ENCODE assay signal across 1 cellular context in genomic region chr1:165228676-165229075, GRCh38.
TF ChIP-seq lines count a peak whose summit lies in the region.

No MANE protein-coding gene starts in this region.

TF ChIP-seq in K562, 482 proteins besides CTCF, POLR2A, EP300 and RAD21 (continued from another document and continues in another):
- TF ChIP-seq MAX (CRISPR knock-in tag; IDR thresholded peaks at IDR 0.05): no peak
- TF ChIP-seq RNF219 (CRISPR knock-in tag; IDR thresholded peaks at IDR 0.05): no peak
- no peak for TF ChIP-seq MCM3 (IDR thresholded peaks at IDR 0.05)
- TF ChIP-seq POU5F1 (IDR thresholded peaks at IDR 0.05; ENCODE audit: borderline replicate concordance, low read depth, low read length, partially characterized antibody): no peak
- no peak for TF ChIP-seq ZNF282 (CRISPR knock-in tag; IDR thresholded peaks at IDR 0.05)
- TF ChIP-seq PTTG1 (tag; IDR thresholded peaks at IDR 0.05; ENCODE audit: low read depth): no peak
- TF ChIP-seq NR2C2 (CRISPR knock-in tag; IDR thresholded peaks at IDR 0.05): no peak
- no peak; the same call in 1 of the 2 replicates for TF ChIP-seq NR2C2 (tag; IDR thresholded peaks at IDR 0.05)
- TF ChIP-seq NR1H2 (CRISPR knock-in tag; IDR thresholded peaks at IDR 0.05): no peak
- no peak for TF ChIP-seq CBX5 (IDR thresholded peaks at IDR 0.05; ENCODE audit: borderline replicate concordance, low read depth)
- no peak for TF ChIP-seq IFI16 (CRISPR knock-in tag; IDR thresholded peaks at IDR 0.05)
- TF ChIP-seq REST (CRISPR knock-in tag; IDR thresholded peaks at IDR 0.05; ENCODE audit: low read depth): peak; percentile 98
- no peak for TF ChIP-seq ZNF57 (CRISPR knock-in tag; IDR thresholded peaks at IDR 0.05)
- no peak for TF ChIP-seq ZNF764 (CRISPR knock-in tag; IDR thresholded peaks at IDR 0.05; ENCODE audit: low read depth)
- no peak for TF ChIP-seq HDAC8 (tag; IDR thresholded peaks at IDR 0.05)
- TF ChIP-seq MECOM (CRISPR knock-in tag; IDR thresholded peaks at IDR 0.05): peak; percentile 90
- no peak for TF ChIP-seq ZNF318 (IDR thresholded peaks at IDR 0.05; ENCODE audit: borderline replicate concordance in 1 of 2, low read depth in 1 of 2)
- TF ChIP-seq MCM2 (IDR thresholded peaks at IDR 0.05; ENCODE audit: low read depth): no peak
- no peak for TF ChIP-seq HMG20B (CRISPR knock-in tag; IDR thresholded peaks at IDR 0.05)
- TF ChIP-seq NCOR1 (IDR thresholded peaks at IDR 0.05): no peak
- no peak for TF ChIP-seq GMEB1 (CRISPR knock-in tag; IDR thresholded peaks at IDR 0.05)
- no peak for TF ChIP-seq JUN (IDR thresholded peaks at IDR 0.05; ENCODE audit: borderline replicate concordance, low read depth, low read length)
- no peak for TF ChIP-seq JUN (CRISPR knock-in tag; IDR thresholded peaks at IDR 0.05; ENCODE audit: borderline replicate concordance)
- TF ChIP-seq RBM25 (IDR thresholded peaks at IDR 0.05; ENCODE audit: low read depth, low read length, severe bottlenecking): no peak
- TF ChIP-seq ZNF609 (CRISPR knock-in tag; IDR thresholded peaks at IDR 0.05; ENCODE audit: borderline replicate concordance): no peak
- TF ChIP-seq CBFA2T3 (IDR thresholded peaks at IDR 0.05): peak; percentile 18; the same call in 1 of the 2 replicates
- TF ChIP-seq ZNF518B (CRISPR knock-in tag; IDR thresholded peaks at IDR 0.05): no peak
- no peak for TF ChIP-seq SMAD1 (IDR thresholded peaks at IDR 0.05; ENCODE audit: low read depth, low read length, partially characterized antibody)
- TF ChIP-seq ZBTB9 (CRISPR knock-in tag; IDR thresholded peaks at IDR 0.05): no peak
- TF ChIP-seq CBX8 (IDR thresholded peaks at IDR 0.05; ENCODE audit: borderline replicate concordance, extremely low read depth, low read depth, low read length, poor library complexity, severe bottlenecking): no peak
